ENCODE assay signal across 23 cellular contexts in genomic region chr4:154120277-154120676, GRCh38.
"Had no signal": no experiment of that assay in that cellular context is flagged by ENCODE, and none has a peak within 500 bp of the region (broad histone marks: within the 10 kb centered on the region; RNA-seq: fewer than 3 reads in every experiment).

No MANE protein-coding gene starts in this region.

- H3K27ac Mint-ChIP-seq: dendritic cell treated with granulocyte-macrophage colony-stimulating factor and Interleukin-4, amounts not matched to agents 40 ng/mL and 50 ng/mL, for 4 days; effector memory CD8-positive, alpha-beta T cell; endodermal cell; immature natural killer cell; mesothelial cell of epicardium; naive B cell had no signal

- H3K4me2 ChIP-seq: hepatocyte had no signal

- H3K36me3 ChIP-seq: colonic mucosa, esophagus squamous epithelium, gastroesophageal sphincter, heart left ventricle, left lung, lower lobe of right lung had no signal

- H3K79me2 ChIP-seq: hepatocyte had no signal

- H3K27ac ChIP-seq: colonic mucosa, epithelial cell of prostate, esophagus squamous epithelium, foreskin keratinocyte, gastroesophageal sphincter, heart left ventricle, hepatocyte, left lung, lower lobe of right lung had no signal

- ATAC-seq: effector memory CD8-positive, alpha-beta T cell; esophagus mucosa; foreskin keratinocyte; gastroesophageal sphincter; heart left ventricle; left cardiac atrium; left lung; left ventricle myocardium superior; lower lobe of right lung; mucosa of descending colon had no signal

- H3K27me3 Mint-ChIP-seq: dendritic cell treated with granulocyte-macrophage colony-stimulating factor and Interleukin-4, amounts not matched to agents 40 ng/mL and 50 ng/mL, for 4 days had no signal

- H3K4me1 ChIP-seq: colonic mucosa, esophagus squamous epithelium, foreskin keratinocyte, gastroesophageal sphincter, heart left ventricle, left lung, lower lobe of right lung had no signal

- H3K9me3 ChIP-seq: colonic mucosa, esophagus squamous epithelium, gastroesophageal sphincter, heart left ventricle, left lung, lower lobe of right lung, mucosa of descending colon had no signal

- H3K4me3 ChIP-seq: colonic mucosa, esophagus squamous epithelium, gastroesophageal sphincter, heart left ventricle, hepatocyte, left lung, lower lobe of right lung, mucosa of descending colon had no signal

- H3K4me1 Mint-ChIP-seq: immature natural killer cell, mesothelial cell of epicardium, naive B cell had no signal

- DNase-seq: colonic mucosa; cortex of kidney; effector CD8-positive, alpha-beta T cell; effector memory CD8-positive, alpha-beta T cell; endodermal cell; esophagus squamous epithelium; foreskin keratinocyte; heart left ventricle; hypothalamus; immature natural killer cell; left cardiac atrium; left lung; left ventricle myocardium superior; lower lobe of right lung; mesenchymal stem cell; mucosa of descending colon; naive B cell had no signal

- H3K27me3 ChIP-seq: colonic mucosa, esophagus squamous epithelium, foreskin keratinocyte, gastroesophageal sphincter, heart left ventricle, hepatocyte, left lung had no signal

- H3K4me3 Mint-ChIP-seq: dendritic cell treated with granulocyte-macrophage colony-stimulating factor and Interleukin-4, amounts not matched to agents 40 ng/mL and 50 ng/mL, for 4 days; effector memory CD8-positive, alpha-beta T cell; endodermal cell; immature natural killer cell; mesothelial cell of epicardium; naive B cell had no signal

- H2AFZ ChIP-seq: hepatocyte had no signal

- H3K9me3 Mint-ChIP-seq: effector memory CD8-positive, alpha-beta T cell; endodermal cell; immature natural killer cell had no signal
